In the genomic region with DNA sequence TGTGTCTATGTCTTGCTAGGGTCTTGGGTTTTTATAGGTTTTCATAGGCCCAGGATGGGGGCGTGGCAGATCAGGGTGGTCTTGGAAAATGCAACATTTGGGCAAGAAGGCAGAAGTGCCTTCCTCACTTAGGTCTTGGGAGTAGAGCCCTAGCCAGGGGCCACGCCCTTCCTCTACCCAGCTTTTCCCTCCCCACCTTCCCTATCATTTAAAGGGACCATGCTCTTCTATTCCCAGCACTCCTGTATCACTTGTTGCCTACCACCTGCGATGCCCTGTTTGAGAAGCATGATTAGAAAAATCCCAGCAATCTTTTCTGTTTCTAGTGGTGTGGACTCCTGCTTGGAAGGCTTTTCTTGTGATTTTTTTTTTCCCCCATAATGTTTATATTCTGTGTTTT, we compare ENCODE assay signal across 20 cellular contexts.
A peak's percentile ranks its signal among the peaks of the same experiment; 100 is the strongest.
DNase-seq lines count a peak whose midpoint lies in the region; ATAC-seq and TF ChIP-seq lines count a peak whose summit lies in the region.
"Had no signal": no experiment of that assay in that cellular context is flagged by ENCODE, and none has a peak within 500 bp of the region (broad histone marks: within the 10 kb centered on the region; RNA-seq: fewer than 3 reads in every experiment).

No MANE protein-coding gene starts in this region.

- peaks cover 6% of the 10 kb centered on the region for H3K9me3 Mint-ChIP-seq in activated naive CD4-positive, alpha-beta T cell treated with anti-CD3 and anti-CD28 coated beads for 36 hours
- H3K9me3 Mint-ChIP-seq in activated B cell treated with CpG ODN at 0.5 μM for 24 hours (no peaks in the 10 kb centered on the region), endothelial cell (ENCODE audit: unreplicated experiment) (no peaks in the 10 kb centered on the region)
- peaks cover 3 to 9% of the 10 kb centered on the region in 2 donors for H3K9me3 Mint-ChIP-seq in stimulated activated naive CD8-positive, alpha-beta T cell treated with anti-CD3 and anti-CD28 coated beads, Interleukin-15, amount 100 ng/mL, for 72 hours
- H3K9me3 Mint-ChIP-seq: neural crest cell had no signal

- peak overlapping the region; percentile 42 for H3K27ac Mint-ChIP-seq in activated naive CD4-positive, alpha-beta T cell treated with anti-CD3 and anti-CD28 coated beads for 36 hours
- peak overlapping the region; percentile 72 for H3K27ac Mint-ChIP-seq in activated B cell treated with CpG ODN at 0.5 μM for 24 hours
- H3K27ac Mint-ChIP-seq in endothelial cell (ENCODE audit: unreplicated experiment) = peak overlapping the region; percentile 42
- peak overlapping the region; percentile 55 to 69 for H3K27ac Mint-ChIP-seq in stimulated activated naive CD8-positive, alpha-beta T cell treated with anti-CD3 and anti-CD28 coated beads, Interleukin-15, amount 100 ng/mL, for 72 hours
- H3K27ac Mint-ChIP-seq: mesothelial cell of epicardium, progenitor cell of endocrine pancreas had no signal

- CTCF ChIA-PET in activated naive CD4-positive, alpha-beta T cell treated with anti-CD3 and anti-CD28 coated beads for 36 hours (lab: Charles Lee) = no interaction called here
- CTCF ChIA-PET in activated B cell treated with CpG ODN at 0.5 μM for 24 hours (lab: Charles Lee) = no interaction called here

- TF ChIP-seq CTCF in activated B cell treated with CpG ODN at 0.5 μM for 24 hours (IDR thresholded peaks at IDR 0.05) (no peak), endothelial cell (IDR thresholded peaks at IDR 0.05; ENCODE audit: unreplicated experiment) (no peak)

- POLR2A ChIA-PET in activated B cell treated with CpG ODN at 0.5 μM for 24 hours (lab: Charles Lee) = interaction anchor here (1.3 kb wide), 1 partner anchor 15 kb away, joined by 4 read pairs; no protein-coding TSS in a partner anchor

- H3K4me1 Mint-ChIP-seq in activated naive CD4-positive, alpha-beta T cell treated with anti-CD3 and anti-CD28 coated beads for 36 hours (ENCODE audit: low read depth) = peaks cover 94% of the 10 kb centered on the region
- H3K4me1 Mint-ChIP-seq in activated B cell treated with CpG ODN at 0.5 μM for 24 hours (peaks cover 94% of the 10 kb centered on the region), endothelial cell (ENCODE audit: unreplicated experiment) (peaks cover 81% of the 10 kb centered on the region)
- peaks cover 96% of the 10 kb centered on the region for H3K4me1 Mint-ChIP-seq in stimulated activated naive CD8-positive, alpha-beta T cell treated with anti-CD3 and anti-CD28 coated beads, Interleukin-15, amount 100 ng/mL, for 72 hours

- H3K27me3 Mint-ChIP-seq in activated naive CD4-positive, alpha-beta T cell treated with anti-CD3 and anti-CD28 coated beads for 36 hours (ENCODE audit: low read depth) = no peaks in the 10 kb centered on the region
- H3K27me3 Mint-ChIP-seq in activated B cell treated with CpG ODN at 0.5 μM for 24 hours (no peaks in the 10 kb centered on the region), endothelial cell (ENCODE audit: unreplicated experiment) (peaks cover 13% of the 10 kb centered on the region)
- H3K27me3 Mint-ChIP-seq in stimulated activated naive CD8-positive, alpha-beta T cell treated with anti-CD3 and anti-CD28 coated beads, Interleukin-15, amount 100 ng/mL, for 72 hours = no peaks in the 10 kb centered on the region
- H3K27me3 Mint-ChIP-seq: CD8-positive, alpha-beta memory T cell; progenitor cell of endocrine pancreas had no signal

- H3K36me3 Mint-ChIP-seq in activated naive CD4-positive, alpha-beta T cell treated with anti-CD3 and anti-CD28 coated beads for 36 hours (ENCODE audit: low read depth) = peaks cover 7% of the 10 kb centered on the region
- H3K36me3 Mint-ChIP-seq in activated B cell treated with CpG ODN at 0.5 μM for 24 hours (ENCODE audit: low read depth) (peaks cover 4% of the 10 kb centered on the region), endothelial cell (ENCODE audit: low read depth, unreplicated experiment) (peaks cover 16% of the 10 kb centered on the region)
- H3K36me3 Mint-ChIP-seq: CD8-positive, alpha-beta memory T cell had no signal

- ATAC-seq in activated B cell treated with CpG ODN at 0.5 μM for 24 hours (ENCODE audit: low read depth) = no peak
- ATAC-seq in stimulated activated naive CD8-positive, alpha-beta T cell treated with anti-CD3 and anti-CD28 coated beads, Interleukin-15, amount 100 ng/mL, for 72 hours = no peak
- ATAC-seq in GM18505 (IDR thresholded peaks at IDR 0.05; ENCODE audit: unreplicated experiment) = no peak
- ATAC-seq in HG03442 (IDR thresholded peaks at IDR 0.05; ENCODE audit: unreplicated experiment) = no peak
- ATAC-seq: gastrocnemius medialis, Panc1 had no signal

- no peak overlapping the region for H3K4me3 Mint-ChIP-seq in activated naive CD4-positive, alpha-beta T cell treated with anti-CD3 and anti-CD28 coated beads for 36 hours
- H3K4me3 Mint-ChIP-seq in activated B cell treated with CpG ODN at 0.5 μM for 24 hours = no peak overlapping the region
- H3K4me3 Mint-ChIP-seq in endothelial cell (ENCODE audit: unreplicated experiment) = peak overlapping the region; percentile 77
- no peak overlapping the region for H3K4me3 Mint-ChIP-seq in stimulated activated naive CD8-positive, alpha-beta T cell treated with anti-CD3 and anti-CD28 coated beads, Interleukin-15, amount 100 ng/mL, for 72 hours
- H3K4me3 Mint-ChIP-seq: mesothelial cell of epicardium, neural crest cell had no signal

- intact Hi-C loops in activated naive CD4-positive, alpha-beta T cell treated with anti-CD3 and anti-CD28 coated beads for 36 hours (cut with micrococcal nuclease) = loop anchor here (5.0 to 10.0 kb wide), 3 partner anchors 188 to 559 kb away; no protein-coding TSS in a partner anchor
- intact Hi-C loops in activated B cell treated with CpG ODN at 0.5 μM for 24 hours (cut with micrococcal nuclease) = loop anchor here (5.0 kb wide), 1 partner anchor 34 kb away; no protein-coding TSS in a partner anchor

- TF ChIP-seq POLR2A in GM18505 (IDR thresholded peaks at IDR 0.05; ENCODE audit: borderline replicate concordance, extremely low read depth, insufficient read depth, insufficient read length) = no peak

- DNase-seq in activated naive CD4-positive, alpha-beta T cell treated with anti-CD3 and anti-CD28 coated beads for 36 hours = no peak
- no peak for DNase-seq in activated naive CD4-positive, alpha-beta T cell (lab: John Stamatoyannopoulos, UW)
- DNase-seq in activated B cell treated with CpG ODN at 0.5 μM for 24 hours (no peak), endothelial cell (ENCODE audit: low spot score) (no peak), SIG-M5 treated with dmso at 0.1 percent for 504 hours (lab: John Stamatoyannopoulos, UW; ENCODE audit: unreplicated experiment) (no peak)
- no peak for DNase-seq in stimulated activated naive CD8-positive, alpha-beta T cell treated with anti-CD3 and anti-CD28 coated beads, Interleukin-15, amount 100 ng/mL, for 72 hours
- DNase-seq: activated CD4-positive, CD25-positive, alpha-beta regulatory T cell treated with anti-CD3 and anti-CD28 coated beads, Interleukin-2, amount 50 U/mL, for 72 hours; CD8-positive, alpha-beta memory T cell; gastrocnemius medialis; IMR-90; NCI-H146; NCI-H345; stimulated activated CD4-positive, alpha-beta T cell treated with anti-CD3 and anti-CD28 coated beads, Interleukin-1b, Interleukin-23, amount 100 ng/mL, for 48 hours; T1000 had no signal
